11 cellular contexts compared by ENCODE assay signal in the genomic region with DNA sequence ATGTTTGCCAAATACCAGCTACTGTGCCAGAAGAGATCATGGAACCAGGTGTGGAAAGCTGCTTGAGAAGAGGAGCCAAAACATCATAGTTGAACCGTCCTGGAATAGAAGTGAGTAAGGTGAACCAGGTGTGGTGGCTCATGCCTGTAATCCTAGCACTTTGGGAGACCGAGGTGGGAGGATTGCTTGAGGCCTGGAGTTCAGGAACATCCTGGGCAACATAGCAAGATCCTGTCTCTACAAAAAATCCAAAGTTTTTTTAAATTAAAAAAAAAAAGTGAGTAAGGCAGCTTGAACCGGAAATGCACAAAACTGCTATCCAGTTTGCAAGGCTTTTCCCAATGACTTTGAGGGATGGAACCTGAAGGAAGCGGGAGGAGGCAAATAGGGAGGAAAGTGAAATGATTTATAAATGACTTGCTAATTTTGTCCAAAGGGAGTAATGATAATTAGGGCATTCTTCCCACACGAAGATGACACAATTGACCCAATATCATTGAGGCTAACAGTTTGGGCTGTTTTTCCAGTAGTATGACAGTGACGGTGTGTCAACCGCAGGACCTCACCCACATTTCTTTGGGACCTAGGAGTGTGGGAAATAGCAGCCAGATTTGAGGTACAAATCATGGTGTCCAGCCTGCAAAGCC. TPM values are rescaled to one million over a fixed set of nuclear protein-coding genes. Genes with fewer than 3 reads are reported as not detected.
DNase-seq lines count a peak whose midpoint lies in the region; ATAC-seq and TF ChIP-seq lines count a peak whose summit lies in the region.
"Had no signal": no experiment of that assay in that cellular context is flagged by ENCODE, and none has a peak within 500 bp of the region (broad histone marks: within the 10 kb centered on the region; RNA-seq: fewer than 3 reads in every experiment).

No MANE protein-coding gene starts in this region.

- no peak for ATAC-seq in activated naive CD8-positive, alpha-beta T cell treated with anti-CD3 and anti-CD28 coated beads, Interleukin-2, amount 10 ng/mL, durations not matched to agents 7 days and 5 days (ENCODE audit: low read depth)
- ATAC-seq in gastrocnemius medialis (no peak), GM21786 (IDR thresholded peaks at IDR 0.05; ENCODE audit: unreplicated experiment) (no peak)
- ATAC-seq: activated naive CD4-positive, alpha-beta T cell treated with anti-CD3 and anti-CD28 coated beads, Interleukin-2, amount 50 U/mL, for 72 hours had no signal

- H3K4me1 Mint-ChIP-seq in activated naive CD8-positive, alpha-beta T cell treated with anti-CD3 and anti-CD28 coated beads, Interleukin-2, amount 10 ng/mL, durations not matched to agents 7 days and 5 days = peaks cover 17% of the 10 kb centered on the region
- H3K4me1 Mint-ChIP-seq in activated CD4-positive, alpha-beta T cell treated with anti-CD3 and anti-CD28 coated beads, Interleukin-2, amount 10 ng/mL, durations not matched to agents 7 days and 5 days = peaks cover 13% of the 10 kb centered on the region

- H3K4me1 ChIP-seq in ES-I3 (ENCODE audit: insufficient read depth, low read length) = peaks cover 30% of the 10 kb centered on the region
- H3K4me1 ChIP-seq in gastrocnemius medialis = peaks cover 13 to 19% of the 10 kb centered on the region in 2 donors
- H3K4me1 ChIP-seq in OCI-LY7 (ENCODE audit: insufficient read depth, low read length, poor library complexity, severe bottlenecking) = no peaks in the 10 kb centered on the region

- POLR2A ChIA-PET in activated naive CD8-positive, alpha-beta T cell treated with anti-CD3 and anti-CD28 coated beads, Interleukin-2, amount 10 ng/mL, durations not matched to agents 7 days and 5 days (lab: Charles Lee) = no interaction called here
- POLR2A ChIA-PET in activated CD4-positive, alpha-beta T cell treated with anti-CD3 and anti-CD28 coated beads, Interleukin-2, amount 10 ng/mL, durations not matched to agents 7 days and 5 days (lab: Charles Lee) = no interaction called here
- POLR2A ChIA-PET in OCI-LY7 (lab: Charles Lee) = interaction anchor here (0.6 kb wide), 1 partner anchor 17 kb away, joined by 3 read pairs; no protein-coding TSS in a partner anchor

- CTCF ChIA-PET in activated CD4-positive, alpha-beta T cell treated with anti-CD3 and anti-CD28 coated beads, Interleukin-2, amount 10 ng/mL, durations not matched to agents 7 days and 5 days (lab: Charles Lee) = no interaction called here
- CTCF ChIA-PET in OCI-LY7 (lab: Charles Lee; ENCODE audit: unreplicated experiment) = no interaction called here

- H3K36me3 ChIP-seq in ES-I3 (ENCODE audit: insufficient read depth, low read length) = peaks cover 3% of the 10 kb centered on the region
- no peaks in the 10 kb centered on the region for H3K36me3 ChIP-seq in gastrocnemius medialis
- H3K36me3 ChIP-seq in OCI-LY7 (ENCODE audit: insufficient read depth, low read length) = no peaks in the 10 kb centered on the region

- H3K9me2 ChIP-seq in OCI-LY7 (ENCODE audit: insufficient read depth, low read length) = no peaks in the 10 kb centered on the region

- H3K9ac ChIP-seq in ES-I3 (ENCODE audit: low read depth, low read length) = peak overlapping the region; percentile 90

- H2AFZ ChIP-seq in OCI-LY7 (ENCODE audit: low read length) = no peak overlapping the region

- H3K9me3 Mint-ChIP-seq in activated naive CD8-positive, alpha-beta T cell treated with anti-CD3 and anti-CD28 coated beads, Interleukin-2, amount 10 ng/mL, durations not matched to agents 7 days and 5 days = no peaks in the 10 kb centered on the region
- no peaks in the 10 kb centered on the region for H3K9me3 Mint-ChIP-seq in activated CD4-positive, alpha-beta T cell treated with anti-CD3 and anti-CD28 coated beads, Interleukin-2, amount 10 ng/mL, durations not matched to agents 7 days and 5 days
- H3K9me3 Mint-ChIP-seq: activated naive CD4-positive, alpha-beta T cell treated with anti-CD3 and anti-CD28 coated beads, Interleukin-2, amount 50 U/mL, for 72 hours; stimulated activated naive CD8-positive, alpha-beta T cell treated with anti-CD3 and anti-CD28 coated beads, Interleukin-15, Interleukin-2, amounts not matched to agents 100 ng/mL and 50 ng/mL, for 24 hours had no signal

- H3K27me3 Mint-ChIP-seq in activated naive CD8-positive, alpha-beta T cell treated with anti-CD3 and anti-CD28 coated beads, Interleukin-2, amount 10 ng/mL, durations not matched to agents 7 days and 5 days = peaks cover 32% of the 10 kb centered on the region
- peaks cover 46% of the 10 kb centered on the region for H3K27me3 Mint-ChIP-seq in activated CD4-positive, alpha-beta T cell treated with anti-CD3 and anti-CD28 coated beads, Interleukin-2, amount 10 ng/mL, durations not matched to agents 7 days and 5 days

- BruUV-seq in OCI-LY7 (replicated peaks; lab: Mats Ljungman, UMichigan) = no TSS peak

- peak overlapping the region; percentile 90 for H3K4me3 ChIP-seq in iPS-18c (ENCODE audit: insufficient read depth, low read depth, low read length)
- peak overlapping the region; percentile 57 to 71 (median 70) for H3K4me3 ChIP-seq in gastrocnemius medialis
- no peak overlapping the region for H3K4me3 ChIP-seq in OCI-LY7 (ENCODE audit: low read depth, low read length, poor library complexity, severe bottlenecking)

- H3K27ac ChIP-seq in gastrocnemius medialis (peak overlapping the region; percentile 70 to 87 (median 83)), OCI-LY7 (ENCODE audit: low read depth, low read length, poor library complexity, severe bottlenecking) (no peak overlapping the region)

- peaks cover 32 to 45% (median 42%) of the 10 kb centered on the region in 3 donors for H3K27me3 ChIP-seq in gastrocnemius medialis

- no peaks in the 10 kb centered on the region for H4K20me1 ChIP-seq in OCI-LY7 (ENCODE audit: insufficient read depth, low read length)

- no peak for TF ChIP-seq POLR2A in gastrocnemius medialis (IDR thresholded peaks at IDR 0.05)

- in situ Hi-C loops in gastrocnemius medialis (cut with MboI; ENCODE audit: low sequenced_read_pairs in 4 of 4) = no loop called here

- intact Hi-C loops in gastrocnemius medialis (cut with DNase I; ENCODE audit: low total_unique reads) (loop anchor here (10.0 kb wide), 1 partner anchor 96 kb away; no protein-coding TSS in a partner anchor), OCI-LY7 (cut with micrococcal nuclease; ENCODE audit: unreplicated experiment) (no loop called here)

- no peak overlapping the region for H3K4me2 ChIP-seq in OCI-LY7 (ENCODE audit: low read length)

- TF ChIP-seq CTCF in gastrocnemius medialis (IDR thresholded peaks at IDR 0.05 in 4 of 5, conservative IDR thresholded peaks at IDR 0.05 in 1 of 5) (no peak), OCI-LY7 (conservative IDR thresholded peaks at IDR 0.05; ENCODE audit: low read length) (no peak)

- peaks cover 1% of the 10 kb centered on the region for H3K36me3 Mint-ChIP-seq in activated naive CD8-positive, alpha-beta T cell treated with anti-CD3 and anti-CD28 coated beads, Interleukin-2, amount 10 ng/mL, durations not matched to agents 7 days and 5 days
- H3K36me3 Mint-ChIP-seq in activated CD4-positive, alpha-beta T cell treated with anti-CD3 and anti-CD28 coated beads, Interleukin-2, amount 10 ng/mL, durations not matched to agents 7 days and 5 days (ENCODE audit: low read depth) = no peaks in the 10 kb centered on the region

- DNase-seq in activated naive CD8-positive, alpha-beta T cell treated with anti-CD3 and anti-CD28 coated beads, Interleukin-2, amount 10 ng/mL, durations not matched to agents 7 days and 5 days = no peak
- no peak for DNase-seq in gastrocnemius medialis
- no peak for DNase-seq in OCI-M1 (lab: John Stamatoyannopoulos, UW)
- no peak for DNase-seq in activated CD4-positive, alpha-beta T cell treated with anti-CD3 and anti-CD28 coated beads, Interleukin-2, amount 10 ng/mL, durations not matched to agents 7 days and 5 days
- DNase-seq in OCI-LY7 (ENCODE audit: low spot score) = no peak
- DNase-seq: SIG-M5 had no signal

- H3K9me3 ChIP-seq in ES-I3 (ENCODE audit: control insufficient read depth, insufficient read depth, low read length) = no peaks in the 10 kb centered on the region
- H3K9me3 ChIP-seq in iPS-18c (ENCODE audit: control insufficient read depth, insufficient read depth, low read length) = no peaks in the 10 kb centered on the region
- no peaks in the 10 kb centered on the region for H3K9me3 ChIP-seq in gastrocnemius medialis
- no peaks in the 10 kb centered on the region for H3K9me3 ChIP-seq in OCI-LY7 (ENCODE audit: low read length)

- no peaks in the 10 kb centered on the region for H3K79me2 ChIP-seq in OCI-LY7 (ENCODE audit: insufficient read depth, low read depth, low read length)

- H3K27ac Mint-ChIP-seq in activated naive CD8-positive, alpha-beta T cell treated with anti-CD3 and anti-CD28 coated beads, Interleukin-2, amount 10 ng/mL, durations not matched to agents 7 days and 5 days = no peak overlapping the region
- H3K27ac Mint-ChIP-seq in activated CD4-positive, alpha-beta T cell treated with anti-CD3 and anti-CD28 coated beads, Interleukin-2, amount 10 ng/mL, durations not matched to agents 7 days and 5 days = no peak overlapping the region

- H3K4me3 Mint-ChIP-seq in activated naive CD8-positive, alpha-beta T cell treated with anti-CD3 and anti-CD28 coated beads, Interleukin-2, amount 10 ng/mL, durations not matched to agents 7 days and 5 days = peak overlapping the region; percentile 81
- no peak overlapping the region for H3K4me3 Mint-ChIP-seq in activated CD4-positive, alpha-beta T cell treated with anti-CD3 and anti-CD28 coated beads, Interleukin-2, amount 10 ng/mL, durations not matched to agents 7 days and 5 days

RNA-seq across cellular contexts. Expression of a gene that starts 1.5 kb away (rescaled TPM):
- 10 to 100 TPM; 10.7 to 10.8 TPM for total RNA-seq in activated naive CD8-positive, alpha-beta T cell treated with anti-CD3 and anti-CD28 coated beads, Interleukin-2, amount 10 ng/mL, durations not matched to agents 7 days and 5 days
- total RNA-seq in gastrocnemius medialis = 10 to 100 TPM; 11.9 to 21.8 (median 16.1) TPM
- 1 to 10 TPM in 1 of 2 experiments, under 1 TPM in 1; 0.92 to 1.2 TPM for total RNA-seq in activated CD4-positive, alpha-beta T cell treated with anti-CD3 and anti-CD28 coated beads, Interleukin-2, amount 10 ng/mL, durations not matched to agents 7 days and 5 days
- not detected in 2 replicates for total RNA-seq in OCI-LY7 (2014; rRNA removed; shearing (Covaris generic))
- total RNA-seq in OCI-LY7 (2022) = not detected in 2 replicates

Comparison
In these comparisons a context has a peak if more than half of its experiments do, and no peak if none do; other contexts are left out.
1. RNA of a gene that starts 1.5 kb away (total RNA-seq): 11.9 to 21.8 TPM in gastrocnemius medialis and 10.7 to 10.8 TPM in activated naive CD8-positive, alpha-beta T cell treated with anti-CD3 and anti-CD28 coated beads, Interleukin-2, amount 10 ng/mL, durations not matched to agents 7 days and 5 days; 0.92 to 1.2 TPM in activated CD4-positive, alpha-beta T cell treated with anti-CD3 and anti-CD28 coated beads, Interleukin-2, amount 10 ng/mL, durations not matched to agents 7 days and 5 days and not detected in OCI-LY7; every median in the first group is over 4 times any median in the second.